In genomic region chr2:1731963-1732768, GRCh38 we compare ENCODE assay signal across 12 cellular contexts. TPM values are rescaled to one million over a fixed set of nuclear protein-coding genes. Genes with fewer than 3 reads are reported as not detected.
DNase-seq lines count a peak whose midpoint lies in the region; ATAC-seq, FAIRE-seq and TF ChIP-seq lines count a peak whose summit lies in the region.
"Had no signal": no experiment of that assay in that cellular context is flagged by ENCODE, and none has a peak within 500 bp of the region (broad histone marks: within the 10 kb centered on the region; RNA-seq: fewer than 3 reads in every experiment).

No MANE protein-coding gene starts in this region.

- POLR2A ChIA-PET in HEK293 (lab: Yijun Ruan, JAX), result no interaction called here

- H3K27me3 ChIP-seq in small intestine (ENCODE audit: control insufficient read depth in 2 of 2, insufficient read depth in 2 of 2, low read length in 2 of 2), result no peaks in the 10 kb centered on the region

- 47 to 59% (median 53%) methylated on average over 10 of the region's 10 CpGs for WGBS in small intestine, 3 donors

- DNase-seq in astrocyte of the cerebellum (ENCODE audit: low read depth) (peak; percentile 92), kidney (peak; percentile 60), stromal cell of bone marrow (ENCODE audit: low read depth) (peak; percentile 81), SHP77 treated with DMSO at 0.1 percent for 48 hours (lab: John Stamatoyannopoulos, UW) (no peak), COLO668 (lab: John Stamatoyannopoulos, UW; ENCODE audit: unreplicated experiment) (no peak), small intestine (no peak)
- DNase-seq: activated B cell treated with CpG ODN at 0.5 μM for 24 hours; naive thymus-derived CD8-positive, alpha-beta T cell; NCI-H1105 had no signal

- H3K27ac ChIP-seq in HEK293 (ENCODE audit: extremely low read depth, low read depth, low read length), result no peak overlapping the region
- H3K27ac ChIP-seq in kidney (ENCODE audit: low read depth in 2 of 2, low read length in 2 of 2), result peak overlapping the region in 1 of 2 donors; percentile 75
- peak overlapping the region in 1 of 2 donors; percentile 69 for H3K27ac ChIP-seq in small intestine (ENCODE audit: low read depth in 1 of 2, low read length in 1 of 2)

- intact Hi-C loops in kidney (cut with DNase I), result no loop called here

- TF ChIP-seq CTCF in HEK293 (tag by site-specific recombination; IDR thresholded peaks at IDR 0.05) (no peak), astrocyte of the cerebellum (IDR thresholded peaks at IDR 0.05; ENCODE audit: low read depth, low read length, missing control alignments) (no peak), kidney (IDR thresholded peaks at IDR 0.05; ENCODE audit: borderline replicate concordance, extremely low read depth, insufficient read depth) (no peak)

- FAIRE-seq in kidney (lab: Jason Lieb, UNC), result no peak
- no peak for FAIRE-seq in small intestine (lab: Jason Lieb, UNC)
- FAIRE-seq: colon had no signal

- H3K4me3 ChIP-seq in HEK293 (ENCODE audit: low read depth, low read length), result no peak overlapping the region
- no peak overlapping the region for H3K4me3 ChIP-seq in astrocyte of the cerebellum (ENCODE audit: low read depth, low read length)
- H3K4me3 ChIP-seq in kidney (ENCODE audit: low read length in 2 of 2), result no peak overlapping the region
- no peak overlapping the region for H3K4me3 ChIP-seq in small intestine (ENCODE audit: low read depth in 1 of 2, low read length in 2 of 2)

- H3K36me3 ChIP-seq in HEK293 (ENCODE audit: control insufficient read depth in 2 of 2, insufficient read depth in 1 of 2, low read length in 2 of 2) (no peaks in the 10 kb centered on the region), kidney (ENCODE audit: control insufficient read depth in 1 of 2, insufficient read depth in 2 of 2, low read length in 2 of 2) (no peaks in the 10 kb centered on the region), small intestine (ENCODE audit: control insufficient read depth in 2 of 2, insufficient read depth in 2 of 2, low read length in 2 of 2) (no peaks in the 10 kb centered on the region)

- H3K9me3 ChIP-seq in HEK293 (ENCODE audit: control insufficient read depth, insufficient read depth, low read depth, low read length), result no peaks in the 10 kb centered on the region
- H3K9me3 ChIP-seq in kidney (ENCODE audit: control insufficient read depth in 1 of 2, low read length in 2 of 2), result peaks cover 2 to 8% of the 10 kb centered on the region in 2 donors
- no peaks in the 10 kb centered on the region for H3K9me3 ChIP-seq in small intestine (ENCODE audit: control insufficient read depth, low read depth)

- H3K4me1 ChIP-seq in HEK293 (ENCODE audit: control insufficient read depth, insufficient read depth, low read length) (peaks cover 15% of the 10 kb centered on the region), kidney (ENCODE audit: control insufficient read depth in 1 of 2, insufficient read depth in 1 of 2, low read depth in 1 of 2, low read length in 2 of 2) (peaks cover 9 to 12% of the 10 kb centered on the region in 2 donors), small intestine (ENCODE audit: control insufficient read depth in 2 of 2, insufficient read depth in 1 of 2, low read depth in 1 of 2, low read length in 1 of 2) (no peaks in the 10 kb centered on the region)

- H3K9ac ChIP-seq in kidney (ENCODE audit: low read length in 2 of 2), result peak overlapping the region in 1 of 2 donors; percentile 31

- CTCF ChIA-PET in HEK293 (lab: Yijun Ruan, JAX), result interaction anchor here (0.5 to 1.6 kb wide), 4 partner anchors 18 to 185 kb away, joined by 3 to 6 read pairs (median 4); no protein-coding TSS in a partner anchor

- no peak for ATAC-seq in GM19351 (IDR thresholded peaks at IDR 0.05; ENCODE audit: unreplicated experiment)
- ATAC-seq: naive thymus-derived CD8-positive, alpha-beta T cell had no signal

- in situ Hi-C loops in astrocyte of the cerebellum (cut with HindIII; ENCODE audit: low sequenced_read_pairs), result no loop called here

TF ChIP-seq in HEK293, 187 proteins besides CTCF, POLR2A, EP300 and RAD21:
- TF ChIP-seq ZNF529 (tag by site-specific recombination; IDR thresholded peaks at IDR 0.05; ENCODE audit: insufficient replicate concordance), result no peak
- TF ChIP-seq ZBTB21 (tag by site-specific recombination; IDR thresholded peaks at IDR 0.05), result no peak
- TF ChIP-seq PRDM6 (tag by site-specific recombination; IDR thresholded peaks at IDR 0.05), result 0 out of 2 replicates have a peak, but pooled peaks have one; percentile 15
- no peak for TF ChIP-seq ZNF837 (tag by site-specific recombination; IDR thresholded peaks at IDR 0.05)

RNA-seq across cellular contexts. Expression of gene PXDN, which starts 12.1 kb away (rescaled TPM):
- 42.3 TPM for total RNA-seq in kidney
- 4.7 TPM for polyA plus RNA-seq in kidney (ENCODE audit: insufficient read depth, low read depth, low replicate concordance)
- 10 to 100 TPM in 1 of 3 donors, 1 to 10 TPM in 1, under 1 TPM in 1; 0.81 to 12.0 (median 1.1) TPM for polyA plus RNA-seq in small intestine

Comparison
In these comparisons a context has a peak if more than half of its experiments do, and no peak if none do; other contexts are left out.
1. DNase-seq: peak in astrocyte of the cerebellum (single experiment), kidney (single experiment) and stromal cell of bone marrow (single experiment); none in SHP77 treated with DMSO at 0.1 percent for 48 hours (single experiment), COLO668 (single experiment) and small intestine (single experiment).